ENCODE assay signal across 19 cellular contexts in the genomic region with DNA sequence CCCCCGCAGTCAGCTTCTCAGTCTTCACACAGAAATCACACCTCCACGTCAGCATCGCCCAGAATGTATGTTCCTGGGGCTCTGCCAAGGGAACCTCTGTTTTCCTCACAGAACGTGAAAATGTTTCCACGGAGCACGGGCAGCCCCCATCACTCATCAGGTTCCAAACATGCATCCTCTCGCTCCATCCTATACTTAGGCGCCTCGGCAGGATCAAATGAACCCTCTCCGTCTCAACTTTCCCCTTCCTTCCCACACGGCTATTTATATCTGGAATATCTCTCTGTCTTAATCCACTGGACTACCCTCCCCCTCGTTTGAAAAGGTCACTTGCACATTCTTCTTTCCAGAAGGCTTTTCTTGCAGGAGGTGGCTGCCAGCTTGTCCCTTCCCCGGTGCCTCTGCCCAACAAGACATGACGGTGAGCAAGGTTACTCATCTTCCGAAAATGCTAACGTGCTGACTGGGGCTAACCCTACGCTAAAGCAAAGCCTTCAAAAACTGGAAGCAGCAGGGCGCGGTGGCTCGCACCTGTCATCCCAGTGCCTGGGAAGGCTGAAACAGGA. TPM values are rescaled to one million over a fixed set of nuclear protein-coding genes. Genes with fewer than 3 reads are reported as not detected.
DNase-seq lines count a peak whose midpoint lies in the region; ATAC-seq and TF ChIP-seq lines count a peak whose summit lies in the region.
"Had no signal": no experiment of that assay in that cellular context is flagged by ENCODE, and none has a peak within 500 bp of the region (broad histone marks: within the 10 kb centered on the region; RNA-seq: fewer than 3 reads in every experiment).

No MANE protein-coding gene starts in this region.

- H3K9me2 ChIP-seq in SK-N-SH = no peaks in the 10 kb centered on the region

- WGBS in SK-N-SH (ENCODE audit: low lambda C conversion rate) = 58% methylated on average over 20 of the region's 20 CpGs
- 72 to 77% methylated on average over 20 of the region's 20 CpGs for WGBS in esophagus, 2 donors
- 58 to 76% methylated on average over 2 to 20 of the region's 20 CpGs for WGBS in transverse colon (ENCODE audit: low coverage in 1 of 2), 2 donors

- no peak for TF ChIP-seq EP300 in SK-N-SH (IDR thresholded peaks at IDR 0.05; ENCODE audit: borderline replicate concordance in 1 of 2, low read depth in 1 of 2, low read length in 1 of 2)
- no peak for TF ChIP-seq EP300 in transverse colon (IDR thresholded peaks at IDR 0.05; ENCODE audit: low read depth)

- no peak overlapping the region for H3K4me3 ChIP-seq in SK-N-SH (ENCODE audit: low read depth in 2 of 2, low read length in 1 of 2)
- H3K4me3 ChIP-seq in esophagus (ENCODE audit: low read depth in 1 of 2, low read length in 2 of 2) = no peak overlapping the region
- H3K4me3 ChIP-seq in transverse colon = no peak overlapping the region
- H3K4me3 ChIP-seq: BLaER1 treated with 17β-estradiol and CSF1 and Interleukin-3, amounts not matched to agents 10 nM and 100 nM; skin epidermis had no signal

- no peaks in the 10 kb centered on the region for H3K36me3 ChIP-seq in SK-N-SH (replicated peaks in 1 of 2; ENCODE audit: control insufficient read depth in 1 of 2, insufficient read depth in 2 of 2, low read length in 1 of 2)
- H3K36me3 ChIP-seq in esophagus (ENCODE audit: control insufficient read depth in 2 of 2, insufficient read depth in 2 of 2, low read length in 1 of 2) = no peaks in the 10 kb centered on the region
- H3K36me3 ChIP-seq in transverse colon = no peaks in the 10 kb centered on the region
- H3K36me3 ChIP-seq: WERI-Rb-1 had no signal

- no peak overlapping the region for H3K4me2 ChIP-seq in SK-N-SH

- CTCF ChIA-PET in SK-N-SH (lab: Yijun Ruan, JAX) = interaction anchor here (1.3 to 2.2 kb wide), 2 partner anchors 20 to 23 kb away, joined by 3 to 7 read pairs; no protein-coding TSS in a partner anchor

- H3K9me3 ChIP-seq in SK-N-SH (no peaks in the 10 kb centered on the region), esophagus (ENCODE audit: control insufficient read depth in 2 of 2, insufficient read depth in 1 of 2, low read depth in 1 of 2, low read length in 1 of 2) (no peaks in the 10 kb centered on the region), transverse colon (no peaks in the 10 kb centered on the region)
- H3K9me3 ChIP-seq: BLaER1 treated with 17β-estradiol and CSF1 and Interleukin-3, amounts not matched to agents 10 nM and 100 nM had no signal

- H3K27ac ChIP-seq in SK-N-SH (ENCODE audit: low read depth in 2 of 2, low read length in 1 of 2) (no peak overlapping the region), esophagus (ENCODE audit: low read depth in 2 of 2, low read length in 1 of 2) (peak overlapping the region; percentile 26 to 57), transverse colon (peak overlapping the region; percentile 60 to 83 (median 74))
- H3K27ac ChIP-seq: 22Rv1; BLaER1 treated with 17β-estradiol and CSF1 and Interleukin-3, amounts not matched to agents 10 nM and 100 nM; skin epidermis; WERI-Rb-1 had no signal

- ATAC-seq in SK-N-SH treated with all-trans-retinoic acid at 6 μM for 48 hours = peak; percentile 40; the same call in 2 of the 3 replicates
- no peak for ATAC-seq in GM18858 (IDR thresholded peaks at IDR 0.05; ENCODE audit: unreplicated experiment)
- ATAC-seq in GM19324 (IDR thresholded peaks at IDR 0.05; ENCODE audit: low FRiP score, unreplicated experiment) = no peak
- ATAC-seq: T-cell had no signal

- no peak overlapping the region for H2AFZ ChIP-seq in SK-N-SH (ENCODE audit: low read depth)

- in situ Hi-C loops in transverse colon (cut with MboI; ENCODE audit: low pct_ligation_motif_present in 1 of 4, low pct_unique_long_range_greater_than_20kb in 1 of 4, low sequenced_read_pairs in 3 of 4) = no loop called here

- H4K20me1 ChIP-seq in SK-N-SH (ENCODE audit: insufficient read depth) = peaks cover 17% of the 10 kb centered on the region; the same call in 1 of the 2 replicates

- H3F3A ChIP-seq in SK-N-SH (replicated peaks; ENCODE audit: insufficient read depth) = peaks cover 7% of the 10 kb centered on the region

- no peak for TF ChIP-seq POLR2A in transverse colon (IDR thresholded peaks at IDR 0.05)

- TF ChIP-seq CTCF in SK-N-SH (IDR thresholded peaks at IDR 0.05) = no peak
- no peak for TF ChIP-seq CTCF in transverse colon (IDR thresholded peaks at IDR 0.05)

- intact Hi-C loops in transverse colon (cut with DNase I; ENCODE audit: low total_unique reads) = no loop called here

- no peak overlapping the region for H3K9ac ChIP-seq in SK-N-SH
- H3K9ac ChIP-seq: BLaER1 treated with 17β-estradiol and CSF1 and Interleukin-3, amounts not matched to agents 10 nM and 100 nM had no signal

- H3K4me1 ChIP-seq in SK-N-SH (ENCODE audit: control insufficient read depth in 1 of 2, insufficient read depth in 2 of 2, low read depth in 1 of 2, low read length in 1 of 2) = peaks cover 0 to 3% of the 10 kb centered on the region in 2 experiments; a peak in 1 of 4 replicates
- H3K4me1 ChIP-seq in esophagus (ENCODE audit: control insufficient read depth in 2 of 2, insufficient read depth in 2 of 2, low read length in 1 of 2) = peaks cover 0 to 5% of the 10 kb centered on the region in 2 donors
- H3K4me1 ChIP-seq in transverse colon = peaks cover 0 to 8% (median 3%) of the 10 kb centered on the region in 4 donors

- H3K27me3 ChIP-seq in SK-N-SH (ENCODE audit: insufficient read depth) (peaks cover 26% of the 10 kb centered on the region; the same call in 1 of the 2 replicates), esophagus (ENCODE audit: control insufficient read depth in 1 of 2, insufficient read depth in 2 of 2, low read length in 2 of 2) (no peaks in the 10 kb centered on the region), transverse colon (no peaks in the 10 kb centered on the region)
- H3K27me3 ChIP-seq: BLaER1 treated with 17β-estradiol and CSF1 and Interleukin-3, amounts not matched to agents 10 nM and 100 nM had no signal

- no peak for TF ChIP-seq RAD21 in SK-N-SH (IDR thresholded peaks at IDR 0.05; ENCODE audit: low read length)

- DNase-seq in SK-N-SH = no peak
- DNase-seq in myocyte (ENCODE audit: low read depth) = peak; percentile 62
- DNase-seq in transverse colon = no peak
- no peak for DNase-seq in DMS153 (lab: John Stamatoyannopoulos, UW)
- DNase-seq: activated CD8-positive, alpha-beta memory T cell treated with anti-CD3 and anti-CD28 coated beads for 24 hours; activated naive CD8-positive, alpha-beta T cell treated with anti-CD3 and anti-CD28 coated beads, Interleukin-2, amount 10 ng/mL, durations not matched to agents 7 days and 5 days; midbrain; NCI-H1694; NCI-H226; NK-92 treated with Interleukin-12 subunit alpha and Interleukin-12 subunit beta, amount 100 ng/mL, for 24 hours; T-cell; WERI-Rb-1 had no signal

- POLR2A ChIA-PET in SK-N-SH (lab: Yijun Ruan, JAX) = no interaction called here

- peaks cover 5% of the 10 kb centered on the region; the same call in 1 of the 2 replicates for H3K79me2 ChIP-seq in SK-N-SH (ENCODE audit: insufficient read depth)

TF ChIP-seq in SK-N-SH treated with all-trans-retinoic acid at 6 μM for 48 hours, 23 proteins besides CTCF, POLR2A, EP300 and RAD21:
- TF ChIP-seq ZNF8 (CRISPR knock-in tag; IDR thresholded peaks at IDR 0.05) (no peak), ISL1 (CRISPR knock-in tag; IDR thresholded peaks at IDR 0.05) (no peak), ESRRG (CRISPR knock-in tag; IDR thresholded peaks at IDR 0.05) (no peak)
- TF ChIP-seq, protein P1, sequence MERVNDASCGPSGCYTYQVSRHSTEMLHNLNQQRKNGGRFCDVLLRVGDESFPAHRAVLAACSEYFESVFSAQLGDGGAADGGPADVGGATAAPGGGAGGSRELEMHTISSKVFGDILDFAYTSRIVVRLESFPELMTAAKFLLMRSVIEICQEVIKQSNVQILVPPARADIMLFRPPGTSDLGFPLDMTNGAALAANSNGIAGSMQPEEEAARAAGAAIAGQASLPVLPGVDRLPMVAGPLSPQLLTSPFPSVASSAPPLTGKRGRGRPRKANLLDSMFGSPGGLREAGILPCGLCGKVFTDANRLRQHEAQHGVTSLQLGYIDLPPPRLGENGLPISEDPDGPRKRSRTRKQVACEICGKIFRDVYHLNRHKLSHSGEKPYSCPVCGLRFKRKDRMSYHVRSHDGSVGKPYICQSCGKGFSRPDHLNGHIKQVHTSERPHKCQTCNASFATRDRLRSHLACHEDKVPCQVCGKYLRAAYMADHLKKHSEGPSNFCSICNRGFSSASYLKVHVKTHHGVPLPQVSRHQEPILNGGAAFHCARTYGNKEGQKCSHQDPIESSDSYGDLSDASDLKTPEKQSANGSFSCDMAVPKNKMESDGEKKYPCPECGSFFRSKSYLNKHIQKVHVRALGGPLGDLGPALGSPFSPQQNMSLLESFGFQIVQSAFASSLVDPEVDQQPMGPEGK (CRISPR knock-in tag; IDR thresholded peaks at IDR 0.05; ENCODE audit: borderline replicate concordance) = no peak

TF ChIP-seq in SK-N-SH, 30 proteins besides CTCF, POLR2A, EP300 and RAD21 (continues in another document):
- no peak for TF ChIP-seq ZBTB33 (IDR thresholded peaks at IDR 0.05; ENCODE audit: borderline replicate concordance, low read depth)
- no peak for TF ChIP-seq MXI1 (IDR thresholded peaks at IDR 0.05; ENCODE audit: low read depth, low read length)

RNA-seq across cellular contexts. Expression of gene NXN, which starts 21.6 kb away (rescaled TPM):
- polyA plus RNA-seq in SK-N-SH (2012; rRNA removed) = 19.5 and 23.9 TPM in 2 replicates
- polyA plus RNA-seq in SK-N-SH (2012; cell fraction: cytosol; rRNA removed) = 13.0 and 16.3 TPM in 2 replicates
- 16.6 and 20.7 TPM in 2 replicates for polyA plus RNA-seq in SK-N-SH (2012; cell fraction: nucleus; rRNA removed)
- polyA plus RNA-seq in esophagus = 10 to 100 TPM; 10.1 to 24.0 TPM
- 9.6 and 17.2 TPM in 2 replicates for total RNA-seq in myocyte
- 30.1 TPM for polyA plus RNA-seq in myocyte (2012)
- total RNA-seq in transverse colon = 100 to 1,000 TPM in 1 of 4 donors, 10 to 100 TPM in 3; 10.6 to 222 (median 13.8) TPM

RNA-seq across cellular contexts. Expression of gene TIMM22, which starts 39.0 kb away (rescaled TPM):
- polyA plus RNA-seq in SK-N-SH (2012; rRNA removed) (9.9 and 10.7 TPM in 2 replicates), esophagus (1 to 10 TPM; 5.0 to 9.3 TPM)
- polyA plus RNA-seq in SK-N-SH (2012; cell fraction: cytosol; rRNA removed) = 11.3 and 11.4 TPM in 2 replicates
- 5.0 and 5.2 TPM in 2 replicates for polyA plus RNA-seq in SK-N-SH (2012; cell fraction: nucleus; rRNA removed)
- total RNA-seq in myocyte (35.8 and 36.7 TPM in 2 replicates), transverse colon (10 to 100 TPM; 10.5 to 17.6 (median 12.1) TPM)
- polyA plus RNA-seq in myocyte (2012) = 24.9 TPM

Comparison
In these comparisons a context has a peak if more than half of its experiments do, and no peak if none do; other contexts are left out.
1. H3K27ac ChIP-seq: peak in esophagus (2 of 2) and transverse colon (4 of 4); none in SK-N-SH (0 of 2).